ENCODE assay signal across 19 cellular contexts in the genomic region with DNA sequence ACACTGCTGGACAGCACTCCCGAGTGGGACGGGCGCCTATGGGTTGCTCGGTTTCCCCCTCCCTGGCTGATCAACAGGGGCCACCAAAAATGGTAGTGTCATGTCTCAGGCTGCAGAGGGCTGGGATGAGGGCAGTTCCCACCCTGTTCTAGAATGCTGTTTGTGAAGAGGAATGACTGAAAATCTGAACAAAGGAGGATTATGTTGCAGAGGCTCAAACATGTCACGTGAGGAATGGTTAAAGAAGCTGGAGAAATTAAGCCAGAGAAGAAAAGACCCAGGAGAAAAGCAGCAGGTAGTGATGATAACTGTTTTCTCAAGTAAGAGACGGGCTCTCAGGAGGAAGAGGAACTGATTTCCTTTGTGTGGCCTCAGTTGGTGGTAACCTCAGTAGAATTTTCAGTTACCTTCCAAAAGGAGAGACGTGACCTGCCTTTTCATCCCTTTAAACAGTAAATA. TPM values are rescaled to one million over a fixed set of nuclear protein-coding genes. Genes with fewer than 3 reads are reported as not detected.
DNase-seq lines count a peak whose midpoint lies in the region; ATAC-seq and TF ChIP-seq lines count a peak whose summit lies in the region.
"Had no signal": no experiment of that assay in that cellular context is flagged by ENCODE, and none has a peak within 500 bp of the region (broad histone marks: within the 10 kb centered on the region; RNA-seq: fewer than 3 reads in every experiment).

No MANE protein-coding gene starts in this region.

- peak overlapping the region; percentile 6; the same call in 1 of the 2 replicates for H3K9ac ChIP-seq in HUES64 (ENCODE audit: low read depth, low read length)

- peaks cover 40% of the 10 kb centered on the region for H3K4me1 Mint-ChIP-seq in dendritic cell treated with granulocyte-macrophage colony-stimulating factor and Interleukin-4, amounts not matched to agents 40 ng/mL and 50 ng/mL, for 4 days (ENCODE audit: low read depth)
- H3K4me1 Mint-ChIP-seq in stimulated activated effector memory CD8-positive, alpha-beta T cell treated with anti-CD3 and anti-CD28 coated beads, Interleukin-12 subunit alpha, Interleukin-12 subunit beta, amount 100 ng/mL, for 72 hours, result peaks cover 9% of the 10 kb centered on the region
- no peaks in the 10 kb centered on the region for H3K4me1 Mint-ChIP-seq in Calu3 (ENCODE audit: low read depth, unreplicated experiment)

- H3K36me3 ChIP-seq in HUES64 (ENCODE audit: insufficient read depth, low read length), result peaks cover 29% of the 10 kb centered on the region

- H3K4me3 ChIP-seq in HUES64 (ENCODE audit: low read length), result no peak overlapping the region; the same call in 1 of the 2 replicates
- H3K4me3 ChIP-seq: lung had no signal

- DNase-seq in left kidney (ENCODE audit: low read depth, low spot score) (peak; percentile 10), Calu3 (no peak)
- no peak for DNase-seq in stimulated activated effector memory CD8-positive, alpha-beta T cell treated with anti-CD3 and anti-CD28 coated beads, Interleukin-12 subunit alpha, Interleukin-12 subunit beta, amount 100 ng/mL, for 72 hours (ENCODE audit: low spot score in 2 of 2)
- no peak for DNase-seq in stimulated activated naive CD4-positive, alpha-beta T cell (lab: John Stamatoyannopoulos, UW)
- DNase-seq: activated CD4-positive, alpha-beta T cell treated with anti-CD3 and anti-CD28 coated beads, Interleukin-2, amount 10 ng/mL, durations not matched to agents 7 days and 5 days; activated naive CD8-positive, alpha-beta T cell treated with anti-CD3 and anti-CD28 coated beads, Interleukin-2, amount 10 ng/mL, durations not matched to agents 7 days and 5 days; activated T-cell treated with anti-CD3 and anti-CD28 coated beads, Interleukin-2, amount 50 U/mL, for 24 hours; central memory CD4-positive, alpha-beta T cell; GDM1; naive thymus-derived CD8-positive, alpha-beta T cell; NCI-H524 treated with DMSO at 0.1 percent for 48 hours; OCI-M1; retina had no signal

- ATAC-seq in stimulated activated effector memory CD8-positive, alpha-beta T cell treated with anti-CD3 and anti-CD28 coated beads, Interleukin-12 subunit alpha, Interleukin-12 subunit beta, amount 100 ng/mL, for 72 hours, result no peak
- ATAC-seq in GM19035 (IDR thresholded peaks at IDR 0.05; ENCODE audit: unreplicated experiment), result no peak
- no peak for ATAC-seq in GM18867 (IDR thresholded peaks at IDR 0.05; ENCODE audit: unreplicated experiment)
- ATAC-seq: HepG2; naive thymus-derived CD8-positive, alpha-beta T cell had no signal

- H3K27ac ChIP-seq in HUES64 (ENCODE audit: low read depth, low read length), result peak overlapping the region; percentile 85

- peaks cover 26% of the 10 kb centered on the region for H3K4me1 ChIP-seq in HUES64 (ENCODE audit: insufficient read depth, low read length)

- no peak overlapping the region for H3K4me3 Mint-ChIP-seq in dendritic cell treated with granulocyte-macrophage colony-stimulating factor and Interleukin-4, amounts not matched to agents 40 ng/mL and 50 ng/mL, for 4 days
- H3K4me3 Mint-ChIP-seq in stimulated activated effector memory CD8-positive, alpha-beta T cell treated with anti-CD3 and anti-CD28 coated beads, Interleukin-12 subunit alpha, Interleukin-12 subunit beta, amount 100 ng/mL, for 72 hours, result no peak overlapping the region
- H3K4me3 Mint-ChIP-seq in Calu3 (ENCODE audit: low read depth, unreplicated experiment), result no peak overlapping the region
- H3K4me3 Mint-ChIP-seq: activated CD4-positive, alpha-beta T cell treated with anti-CD3 and anti-CD28 coated beads, Interleukin-2, amount 10 ng/mL, durations not matched to agents 7 days and 5 days; activated naive CD8-positive, alpha-beta T cell treated with anti-CD3 and anti-CD28 coated beads, Interleukin-2, amount 10 ng/mL, durations not matched to agents 7 days and 5 days; activated T-cell treated with anti-CD3 and anti-CD28 coated beads, Interleukin-2, amount 50 U/mL, for 24 hours; naive thymus-derived CD8-positive, alpha-beta T cell had no signal

- intact Hi-C loops in dendritic cell treated with granulocyte-macrophage colony-stimulating factor and Interleukin-4, amounts not matched to agents 40 ng/mL and 50 ng/mL, for 4 days (cut with micrococcal nuclease), result no loop called here
- intact Hi-C loops in Calu3 (cut with micrococcal nuclease; ENCODE audit: unreplicated experiment), result no loop called here

- H3K9me3 ChIP-seq in HUES64 (ENCODE audit: insufficient read depth, low read depth, low read length), result no peaks in the 10 kb centered on the region

- CTCF ChIA-PET in Calu3 (lab: Charles Lee), result interaction anchor here (2.3 kb wide), 1 partner anchor 10 kb away, joined by 7 read pairs; the partner anchor contains the start of gene SPG21

- peaks cover 93% of the 10 kb centered on the region for H3K36me3 Mint-ChIP-seq in dendritic cell treated with granulocyte-macrophage colony-stimulating factor and Interleukin-4, amounts not matched to agents 40 ng/mL and 50 ng/mL, for 4 days (ENCODE audit: low read depth)
- peaks cover 95% of the 10 kb centered on the region for H3K36me3 Mint-ChIP-seq in stimulated activated effector memory CD8-positive, alpha-beta T cell treated with anti-CD3 and anti-CD28 coated beads, Interleukin-12 subunit alpha, Interleukin-12 subunit beta, amount 100 ng/mL, for 72 hours
- H3K36me3 Mint-ChIP-seq in Calu3 (ENCODE audit: insufficient read depth, unreplicated experiment), result peaks cover 48% of the 10 kb centered on the region

- H3K9me3 Mint-ChIP-seq in dendritic cell treated with granulocyte-macrophage colony-stimulating factor and Interleukin-4, amounts not matched to agents 40 ng/mL and 50 ng/mL, for 4 days, result no peaks in the 10 kb centered on the region
- H3K9me3 Mint-ChIP-seq in stimulated activated effector memory CD8-positive, alpha-beta T cell treated with anti-CD3 and anti-CD28 coated beads, Interleukin-12 subunit alpha, Interleukin-12 subunit beta, amount 100 ng/mL, for 72 hours, result no peaks in the 10 kb centered on the region
- no peaks in the 10 kb centered on the region for H3K9me3 Mint-ChIP-seq in Calu3 (ENCODE audit: low read depth, unreplicated experiment)
- H3K9me3 Mint-ChIP-seq: activated CD4-positive, alpha-beta T cell treated with anti-CD3 and anti-CD28 coated beads, Interleukin-2, amount 10 ng/mL, durations not matched to agents 7 days and 5 days; activated naive CD8-positive, alpha-beta T cell treated with anti-CD3 and anti-CD28 coated beads, Interleukin-2, amount 10 ng/mL, durations not matched to agents 7 days and 5 days; activated T-cell treated with anti-CD3 and anti-CD28 coated beads, Interleukin-2, amount 50 U/mL, for 24 hours; naive thymus-derived CD8-positive, alpha-beta T cell had no signal

- 21% methylated on average over 7 of the region's 7 CpGs for WGBS in HUES64

- no TSS peak for BruUV-seq in Calu3 (replicated peaks; lab: Mats Ljungman, UMichigan)

- peak overlapping the region; percentile 68 for H3K27ac Mint-ChIP-seq in dendritic cell treated with granulocyte-macrophage colony-stimulating factor and Interleukin-4, amounts not matched to agents 40 ng/mL and 50 ng/mL, for 4 days
- peak overlapping the region; percentile 5 for H3K27ac Mint-ChIP-seq in stimulated activated effector memory CD8-positive, alpha-beta T cell treated with anti-CD3 and anti-CD28 coated beads, Interleukin-12 subunit alpha, Interleukin-12 subunit beta, amount 100 ng/mL, for 72 hours
- H3K27ac Mint-ChIP-seq in Calu3 (ENCODE audit: unreplicated experiment), result no peak overlapping the region
- H3K27ac Mint-ChIP-seq: activated CD4-positive, alpha-beta T cell treated with anti-CD3 and anti-CD28 coated beads, Interleukin-2, amount 10 ng/mL, durations not matched to agents 7 days and 5 days; activated naive CD8-positive, alpha-beta T cell treated with anti-CD3 and anti-CD28 coated beads, Interleukin-2, amount 10 ng/mL, durations not matched to agents 7 days and 5 days; activated T-cell treated with anti-CD3 and anti-CD28 coated beads, Interleukin-2, amount 50 U/mL, for 24 hours had no signal

- no peaks in the 10 kb centered on the region for H3K27me3 Mint-ChIP-seq in dendritic cell treated with granulocyte-macrophage colony-stimulating factor and Interleukin-4, amounts not matched to agents 40 ng/mL and 50 ng/mL, for 4 days
- no peaks in the 10 kb centered on the region for H3K27me3 Mint-ChIP-seq in Calu3 (ENCODE audit: unreplicated experiment)
- H3K27me3 Mint-ChIP-seq: activated CD4-positive, alpha-beta T cell treated with anti-CD3 and anti-CD28 coated beads, Interleukin-2, amount 10 ng/mL, durations not matched to agents 7 days and 5 days; activated naive CD8-positive, alpha-beta T cell treated with anti-CD3 and anti-CD28 coated beads, Interleukin-2, amount 10 ng/mL, durations not matched to agents 7 days and 5 days; activated T-cell treated with anti-CD3 and anti-CD28 coated beads, Interleukin-2, amount 50 U/mL, for 24 hours; naive thymus-derived CD8-positive, alpha-beta T cell had no signal

- TF ChIP-seq CTCF in Calu3 (IDR thresholded peaks at IDR 0.05; ENCODE audit: unreplicated experiment), result no peak

- no peaks in the 10 kb centered on the region for H3K27me3 ChIP-seq in HUES64 (ENCODE audit: insufficient read depth, low read length)

RNA-seq across cellular contexts. Expression of gene SPG21, which starts 10.4 kb away (rescaled TPM):
- polyA plus RNA-seq in HUES64 (2013, experiment 1 of 2), result 63.1 TPM
- 75.1 TPM for polyA plus RNA-seq in HUES64 (2013, experiment 2 of 2)
- 104 TPM in 2 replicates for total RNA-seq in Calu3 (2022)

RNA-seq across cellular contexts. Expression of gene MTFMT, which starts 50.2 kb away (rescaled TPM):
- polyA plus RNA-seq in HUES64 (2013, experiment 1 of 2), result 10.7 TPM
- 12.8 TPM for polyA plus RNA-seq in HUES64 (2013, experiment 2 of 2)
- 18.9 and 27.6 TPM in 2 replicates for total RNA-seq in Calu3 (2022)
